1 cellular context compared by ENCODE assay signal in the genomic region with DNA sequence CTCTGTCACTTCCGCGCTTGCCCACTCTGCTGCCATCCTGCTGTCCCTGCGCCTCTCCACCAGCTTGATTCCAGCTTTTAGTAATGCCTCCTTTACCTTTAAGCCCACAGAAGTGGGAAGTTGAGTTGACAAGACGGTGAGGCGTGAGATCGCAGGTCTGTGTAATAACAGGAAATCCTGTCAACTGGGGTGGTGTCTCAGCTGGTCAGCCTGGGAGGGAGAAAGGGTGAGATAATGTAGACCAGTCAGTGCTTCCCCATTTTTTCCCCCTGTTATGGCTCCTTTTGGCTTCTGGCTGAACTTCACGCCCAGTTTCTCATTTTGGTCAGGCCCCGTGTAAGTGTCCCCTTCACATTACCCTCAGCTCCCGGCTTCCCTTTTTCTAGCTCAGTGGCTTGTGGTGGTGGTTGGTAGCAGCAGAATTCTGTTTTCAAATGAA.
TF ChIP-seq lines count a peak whose summit lies in the region.

No MANE protein-coding gene starts in this region.

TF ChIP-seq in SK-N-SH, 30 proteins besides CTCF, POLR2A, EP300 and RAD21 (continued from another document):
- TF ChIP-seq JUND (IDR thresholded peaks at IDR 0.05) = no peak
- TF ChIP-seq, protein P1, sequence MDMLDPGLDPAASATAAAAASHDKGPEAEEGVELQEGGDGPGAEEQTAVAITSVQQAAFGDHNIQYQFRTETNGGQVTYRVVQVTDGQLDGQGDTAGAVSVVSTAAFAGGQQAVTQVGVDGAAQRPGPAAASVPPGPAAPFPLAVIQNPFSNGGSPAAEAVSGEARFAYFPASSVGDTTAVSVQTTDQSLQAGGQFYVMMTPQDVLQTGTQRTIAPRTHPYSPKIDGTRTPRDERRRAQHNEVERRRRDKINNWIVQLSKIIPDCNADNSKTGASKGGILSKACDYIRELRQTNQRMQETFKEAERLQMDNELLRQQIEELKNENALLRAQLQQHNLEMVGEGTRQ (IDR thresholded peaks at IDR 0.05; ENCODE audit: borderline replicate concordance, low read depth, low read length) = no peak
- no peak for TF ChIP-seq TEAD4 (IDR thresholded peaks at IDR 0.05; ENCODE audit: borderline replicate concordance, insufficient read depth)
- TF ChIP-seq, protein P2, sequence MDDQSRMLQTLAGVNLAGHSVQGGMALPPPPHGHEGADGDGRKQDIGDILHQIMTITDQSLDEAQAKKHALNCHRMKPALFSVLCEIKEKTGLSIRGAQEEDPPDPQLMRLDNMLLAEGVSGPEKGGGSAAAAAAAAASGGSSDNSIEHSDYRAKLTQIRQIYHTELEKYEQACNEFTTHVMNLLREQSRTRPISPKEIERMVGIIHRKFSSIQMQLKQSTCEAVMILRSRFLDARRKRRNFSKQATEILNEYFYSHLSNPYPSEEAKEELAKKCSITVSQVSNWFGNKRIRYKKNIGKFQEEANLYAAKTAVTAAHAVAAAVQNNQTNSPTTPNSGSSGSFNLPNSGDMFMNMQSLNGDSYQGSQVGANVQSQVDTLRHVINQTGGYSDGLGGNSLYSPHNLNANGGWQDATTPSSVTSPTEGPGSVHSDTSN (IDR thresholded peaks at IDR 0.05) = no peak
- TF ChIP-seq SIN3A (IDR thresholded peaks at IDR 0.05; ENCODE audit: borderline replicate concordance, low read depth, low read length) = no peak
- TF ChIP-seq, protein P3, sequence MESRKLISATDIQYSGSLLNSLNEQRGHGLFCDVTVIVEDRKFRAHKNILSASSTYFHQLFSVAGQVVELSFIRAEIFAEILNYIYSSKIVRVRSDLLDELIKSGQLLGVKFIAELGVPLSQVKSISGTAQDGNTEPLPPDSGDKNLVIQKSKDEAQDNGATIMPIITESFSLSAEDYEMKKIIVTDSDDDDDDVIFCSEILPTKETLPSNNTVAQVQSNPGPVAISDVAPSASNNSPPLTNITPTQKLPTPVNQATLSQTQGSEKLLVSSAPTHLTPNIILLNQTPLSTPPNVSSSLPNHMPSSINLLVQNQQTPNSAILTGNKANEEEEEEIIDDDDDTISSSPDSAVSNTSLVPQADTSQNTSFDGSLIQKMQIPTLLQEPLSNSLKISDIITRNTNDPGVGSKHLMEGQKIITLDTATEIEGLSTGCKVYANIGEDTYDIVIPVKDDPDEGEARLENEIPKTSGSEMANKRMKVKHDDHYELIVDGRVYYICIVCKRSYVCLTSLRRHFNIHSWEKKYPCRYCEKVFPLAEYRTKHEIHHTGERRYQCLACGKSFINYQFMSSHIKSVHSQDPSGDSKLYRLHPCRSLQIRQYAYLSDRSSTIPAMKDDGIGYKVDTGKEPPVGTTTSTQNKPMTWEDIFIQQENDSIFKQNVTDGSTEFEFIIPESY (IDR thresholded peaks at IDR 0.05; ENCODE audit: borderline replicate concordance, low read depth) = no peak
